In the genomic region with DNA sequence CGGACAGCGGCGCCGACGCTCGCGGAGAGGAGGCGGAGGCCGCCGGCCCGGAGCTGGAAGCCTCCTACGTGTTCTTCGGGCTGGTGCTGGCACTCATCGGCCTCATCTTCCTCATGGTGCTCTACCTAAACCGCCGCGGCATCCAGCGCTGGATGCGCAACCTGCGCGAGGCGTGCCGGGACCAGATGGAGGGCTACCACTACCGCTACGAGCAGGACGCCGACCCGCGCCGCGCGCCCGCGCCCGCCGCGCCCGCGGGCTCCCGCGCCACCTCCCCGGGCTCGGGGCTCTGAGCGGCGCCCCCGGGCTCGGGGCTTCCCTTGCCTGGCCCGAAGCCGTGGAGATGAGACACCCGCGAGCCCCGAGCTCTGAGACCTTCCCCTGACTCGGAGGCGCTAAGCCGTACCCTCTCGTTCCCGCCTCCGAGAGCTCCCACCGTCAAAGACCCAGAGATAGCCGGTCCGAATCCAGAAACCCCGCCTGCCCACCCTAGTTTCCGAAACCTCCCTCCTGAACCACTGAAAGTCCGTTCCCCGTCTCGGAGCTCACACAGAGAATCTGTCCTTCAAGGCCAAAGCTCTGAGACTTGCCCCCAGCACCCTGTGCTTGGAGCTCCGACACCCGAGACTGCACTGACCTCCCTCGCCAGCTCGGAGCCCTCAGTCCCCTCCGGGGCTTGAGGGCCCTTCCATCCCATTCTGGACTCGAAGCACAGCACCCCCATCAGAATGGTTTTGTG, we compare ENCODE assay signal across 9 cellular contexts. TPM values are rescaled to one million over a fixed set of nuclear protein-coding genes. Genes with fewer than 3 reads are reported as not detected.
DNase-seq lines count a peak whose midpoint lies in the region; ATAC-seq and TF ChIP-seq lines count a peak whose summit lies in the region.
"Had no signal": no experiment of that assay in that cellular context is flagged by ENCODE, and none has a peak within 500 bp of the region (broad histone marks: within the 10 kb centered on the region; RNA-seq: fewer than 3 reads in every experiment).

No MANE protein-coding gene starts in this region.

- H3K4me3 Mint-ChIP-seq in activated CD4-positive, alpha-beta T cell treated with anti-CD3 and anti-CD28 coated beads, Interleukin-2, amount 10 ng/mL, durations not matched to agents 24 days and 14 days, result peak overlapping the region; percentile 79

- H3K27me3 Mint-ChIP-seq in activated CD4-positive, alpha-beta T cell treated with anti-CD3 and anti-CD28 coated beads, Interleukin-2, amount 10 ng/mL, durations not matched to agents 24 days and 14 days, result peaks cover 55% of the 10 kb centered on the region

- intact Hi-C loops in activated CD4-positive, alpha-beta T cell treated with anti-CD3 and anti-CD28 coated beads, Interleukin-2, amount 10 ng/mL, durations not matched to agents 24 days and 14 days (cut with micrococcal nuclease), result loop anchor here (1.0 to 5.0 kb wide), 4 partner anchors 28 to 575 kb away; partner anchors contain the start of genes SPCS2, UVRAG and XRRA1
- intact Hi-C loops in aorta (cut with DNase I), result no loop called here

- H3K36me3 ChIP-seq in subcutaneous abdominal adipose tissue (ENCODE audit: control insufficient read depth in 5 of 5, insufficient read depth in 5 of 5, low read length in 5 of 5) (no peaks in the 10 kb centered on the region), aorta (ENCODE audit: control insufficient read depth in 1 of 2, insufficient read depth in 2 of 2, low read length in 1 of 2) (no peaks in the 10 kb centered on the region)

- H3K9me3 Mint-ChIP-seq in activated CD4-positive, alpha-beta T cell treated with anti-CD3 and anti-CD28 coated beads, Interleukin-2, amount 10 ng/mL, durations not matched to agents 24 days and 14 days, result no peaks in the 10 kb centered on the region

- 4% methylated on average over 70 to 72 of the region's 72 CpGs for WGBS in aorta, 2 donors

- peak overlapping the region; percentile 16 for H3K27ac Mint-ChIP-seq in activated CD4-positive, alpha-beta T cell treated with anti-CD3 and anti-CD28 coated beads, Interleukin-2, amount 10 ng/mL, durations not matched to agents 24 days and 14 days

- DNase-seq in activated CD4-positive, alpha-beta T cell treated with anti-CD3 and anti-CD28 coated beads, Interleukin-2, amount 10 ng/mL, durations not matched to agents 24 days and 14 days, result no peak
- no peak for DNase-seq in activated CD4-positive, alpha-beta T cell treated with anti-CD3 and anti-CD28 coated beads, Interleukin-2, amount 50 U/mL, for 4 hours
- no peak for DNase-seq in COLO668 (lab: John Stamatoyannopoulos, UW; ENCODE audit: unreplicated experiment)
- no peak for DNase-seq in aorta
- no peak for DNase-seq in GDM1 (lab: John Stamatoyannopoulos, UW)
- DNase-seq: DND-41 had no signal

- H3K4me1 ChIP-seq in subcutaneous abdominal adipose tissue (ENCODE audit: control insufficient read depth in 5 of 5, insufficient read depth in 5 of 5, low read length in 5 of 5), result peaks cover 0 to 23% (median 10%) of the 10 kb centered on the region in 5 donors
- no peaks in the 10 kb centered on the region for H3K4me1 ChIP-seq in aorta (ENCODE audit: control insufficient read depth in 1 of 2, insufficient read depth in 2 of 2, low read length in 2 of 2)

- peaks cover 23 to 52% (median 38%) of the 10 kb centered on the region in 5 donors for H3K27me3 ChIP-seq in subcutaneous abdominal adipose tissue (ENCODE audit: control insufficient read depth in 5 of 5, insufficient read depth in 4 of 5, low read length in 5 of 5)
- no peaks in the 10 kb centered on the region for H3K27me3 ChIP-seq in aorta (ENCODE audit: control insufficient read depth in 1 of 2, insufficient read depth in 2 of 2, low read length in 1 of 2)

- no peaks in the 10 kb centered on the region for H3K36me3 Mint-ChIP-seq in activated CD4-positive, alpha-beta T cell treated with anti-CD3 and anti-CD28 coated beads, Interleukin-2, amount 10 ng/mL, durations not matched to agents 24 days and 14 days (ENCODE audit: low read depth)

- ATAC-seq in aorta (ENCODE audit: low FRiP score), result no peak

- H3K9me3 ChIP-seq in iPS-18c (ENCODE audit: control insufficient read depth, insufficient read depth, low read length), result peaks cover 3% of the 10 kb centered on the region
- peaks cover 0 to 2% (median 0%) of the 10 kb centered on the region in 5 donors for H3K9me3 ChIP-seq in subcutaneous abdominal adipose tissue (ENCODE audit: control insufficient read depth in 5 of 5, low read length in 5 of 5)
- H3K9me3 ChIP-seq in aorta (ENCODE audit: control insufficient read depth, low read length), result no peaks in the 10 kb centered on the region

- peak overlapping the region; percentile 42 for H3K4me3 ChIP-seq in WI38 (ENCODE audit: low read depth, low read length)
- H3K4me3 ChIP-seq in iPS-18c (ENCODE audit: insufficient read depth, low read depth, low read length), result peak overlapping the region; percentile 59
- H3K4me3 ChIP-seq in subcutaneous abdominal adipose tissue (ENCODE audit: low read depth in 1 of 5, low read length in 5 of 5), result peak overlapping the region in 4 of 5 donors; percentile 48 to 65 (median 56)
- H3K4me3 ChIP-seq in aorta (ENCODE audit: low read length in 2 of 2), result peak overlapping the region in 1 of 2 donors; percentile 8

- H3K9ac ChIP-seq in subcutaneous abdominal adipose tissue (ENCODE audit: low read length in 5 of 5), result no peak overlapping the region

- no peak for TF ChIP-seq CTCF in WI38 (IDR thresholded peaks at IDR 0.05; ENCODE audit: low read depth, low read length)

- peaks cover 6% of the 10 kb centered on the region for H3K4me1 Mint-ChIP-seq in activated CD4-positive, alpha-beta T cell treated with anti-CD3 and anti-CD28 coated beads, Interleukin-2, amount 10 ng/mL, durations not matched to agents 24 days and 14 days

- no peak overlapping the region for H3K27ac ChIP-seq in subcutaneous abdominal adipose tissue (ENCODE audit: low read depth, low read length)
- H3K27ac ChIP-seq in aorta (ENCODE audit: low read depth in 1 of 2, low read length in 2 of 2), result no peak overlapping the region

RNA-seq across cellular contexts. Expression of gene TPBGL, which starts 1.5 kb away (rescaled TPM):
- total RNA-seq in activated CD4-positive, alpha-beta T cell treated with anti-CD3 and anti-CD28 coated beads, Interleukin-2, amount 10 ng/mL, durations not matched to agents 24 days and 14 days, result 0.19 and 0.61 TPM in 2 replicates
- under 1 TPM; 0.30 to 0.36 TPM for total RNA-seq in aorta
- not detected for polyA plus RNA-seq in aorta
